ENCODE assay signal across 29 cellular contexts in the genomic region with DNA sequence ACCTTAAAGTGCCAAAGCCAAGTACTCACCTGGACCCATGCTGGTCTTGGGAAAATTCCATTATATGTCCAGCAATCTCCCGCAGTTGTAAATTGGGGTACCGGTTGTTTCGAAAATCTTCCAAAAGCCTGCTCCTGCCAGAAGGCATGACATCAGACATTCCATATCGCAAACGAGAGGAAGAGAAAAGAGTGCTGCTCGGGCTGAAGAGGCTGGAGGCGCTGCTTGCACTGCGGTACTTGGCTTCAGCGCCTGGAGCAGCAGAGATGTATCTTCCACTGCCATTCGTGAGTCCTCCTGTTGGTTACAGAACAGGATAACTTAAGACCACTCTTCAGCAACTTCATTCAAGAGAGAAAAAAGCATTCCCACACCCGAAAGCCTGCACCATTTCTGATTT. TPM values are rescaled to one million over a fixed set of nuclear protein-coding genes. Genes with fewer than 3 reads are reported as not detected.
"Had no signal": no experiment of that assay in that cellular context is flagged by ENCODE, and none has a peak within 500 bp of the region (broad histone marks: within the 10 kb centered on the region; RNA-seq: fewer than 3 reads in every experiment).

No MANE protein-coding gene starts in this region.

- H3K27ac Mint-ChIP-seq: memory B cell; stimulated activated effector memory CD8-positive, alpha-beta T cell treated with anti-CD3 and anti-CD28 coated beads, Interleukin-12 subunit alpha, Interleukin-12 subunit beta, amount 100 ng/mL, for 72 hours had no signal

- H3K9me3 Mint-ChIP-seq: immature natural killer cell; memory B cell; natural killer cell; stimulated activated effector memory CD8-positive, alpha-beta T cell treated with anti-CD3 and anti-CD28 coated beads, Interleukin-12 subunit alpha, Interleukin-12 subunit beta, amount 100 ng/mL, for 72 hours had no signal

- H3K4me3 Mint-ChIP-seq: immature natural killer cell; memory B cell; natural killer cell; stimulated activated effector memory CD8-positive, alpha-beta T cell treated with anti-CD3 and anti-CD28 coated beads, Interleukin-12 subunit alpha, Interleukin-12 subunit beta, amount 100 ng/mL, for 72 hours had no signal

- H3K27ac ChIP-seq: coronary artery, esophagus muscularis mucosa, foreskin keratinocyte, gastroesophageal sphincter, heart right ventricle, ovary, psoas muscle, sigmoid colon, testis, tibial nerve, upper lobe of right lung, uterus had no signal

- H3K27me3 Mint-ChIP-seq: memory B cell had no signal

- H3K27me3 ChIP-seq: esophagus muscularis mucosa, foreskin keratinocyte, gastroesophageal sphincter, heart right ventricle, ovary, sigmoid colon, testis, tibial nerve, upper lobe of right lung, uterus had no signal

- ATAC-seq: foreskin keratinocyte; gastroesophageal sphincter; left colon; natural killer cell; psoas muscle; right cardiac atrium; stimulated activated effector memory CD8-positive, alpha-beta T cell treated with anti-CD3 and anti-CD28 coated beads, Interleukin-12 subunit alpha, Interleukin-12 subunit beta, amount 100 ng/mL, for 72 hours; stimulated activated naive CD8-positive, alpha-beta T cell treated with anti-CD3 and anti-CD28 coated beads, Interleukin-15, Interleukin-2, amounts not matched to agents 100 U/mL and 50 U/mL, for 24 hours; upper lobe of right lung had no signal

- H3K36me3 ChIP-seq: ovary, uterus had no signal

- H3K9me3 ChIP-seq: esophagus muscularis mucosa, gastroesophageal sphincter, heart right ventricle, ovary, psoas muscle, sigmoid colon, testis, tibial nerve, upper lobe of right lung, uterus had no signal

- H3K4me1 ChIP-seq: foreskin keratinocyte, psoas muscle, testis, upper lobe of right lung, uterus had no signal

- H3K4me3 ChIP-seq: coronary artery, esophagus muscularis mucosa, gastroesophageal sphincter, heart right ventricle, lung, ovary, psoas muscle, sigmoid colon, testis, tibial nerve, upper lobe of right lung, uterus had no signal

- DNase-seq: dermis blood vessel endothelial cell; effector memory CD4-positive, alpha-beta T cell; foreskin keratinocyte; heart right ventricle; hippocampal formation; immature natural killer cell; islet precursor cell; kidney glomerular epithelial cell; left colon; natural killer cell; occipital lobe; ovary; posterior cingulate gyrus; psoas muscle; right cardiac atrium; sigmoid colon; stimulated activated CD4-positive, alpha-beta T cell treated with anti-CD3 and anti-CD28 coated beads, Interleukin-2, amount 100 ng/mL, for 24 hours; stimulated activated CD4-positive, alpha-beta T cell treated with anti-CD3 and anti-CD28 coated beads, Interleukin-4, amount 100 ng/mL, for 24 hours; stimulated activated naive CD8-positive, alpha-beta T cell treated with anti-CD3 and anti-CD28 coated beads, Interleukin-15, Interleukin-2, amounts not matched to agents 100 U/mL and 50 U/mL, for 24 hours; testis; upper lobe of right lung; uterus had no signal

RNA-seq across cellular contexts. Expression of gene SDC3, which starts 45.1 kb away (rescaled TPM):
- polyA plus RNA-seq: immature natural killer cell had no signal
